29 cellular contexts compared by ENCODE assay signal in the genomic region with DNA sequence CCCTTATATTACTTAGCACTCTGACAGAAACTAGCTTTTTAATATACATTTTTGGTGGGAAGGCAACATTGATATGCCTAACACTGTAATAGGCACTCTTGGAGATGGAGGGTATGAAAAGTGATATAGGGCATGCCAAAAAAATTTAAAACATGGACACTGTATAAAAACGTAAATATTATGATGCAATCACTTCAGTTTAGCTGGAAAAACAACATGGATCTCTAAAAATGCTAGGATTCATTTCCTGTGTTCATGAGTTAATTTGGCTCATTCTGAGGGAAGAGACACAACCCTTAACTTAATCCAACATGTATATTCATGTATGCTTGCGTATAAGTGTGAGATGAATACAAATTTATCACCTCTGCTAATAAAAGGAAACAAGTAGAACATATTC.
"Had no signal": no experiment of that assay in that cellular context is flagged by ENCODE, and none has a peak within 500 bp of the region (broad histone marks: within the 10 kb centered on the region; RNA-seq: fewer than 3 reads in every experiment).

No MANE protein-coding gene starts in this region.

- H3K9me3 Mint-ChIP-seq: dendritic cell treated with granulocyte-macrophage colony-stimulating factor and Interleukin-4, amounts not matched to agents 40 ng/mL and 50 ng/mL, for 4 days; endodermal cell had no signal

- H3K4me3 ChIP-seq: colonic mucosa, coronary artery, dorsolateral prefrontal cortex, esophagus muscularis mucosa, esophagus squamous epithelium, gastrocnemius medialis, gastroesophageal sphincter, heart left ventricle, heart right ventricle had no signal

- H3K27me3 Mint-ChIP-seq: dendritic cell treated with granulocyte-macrophage colony-stimulating factor and Interleukin-4, amounts not matched to agents 40 ng/mL and 50 ng/mL, for 4 days; effector memory CD8-positive, alpha-beta T cell had no signal

- H3K9me3 ChIP-seq: colonic mucosa, esophagus muscularis mucosa, esophagus squamous epithelium, gastrocnemius medialis, gastroesophageal sphincter had no signal

- FAIRE-seq: colon, endometrium, endothelial cell of umbilical vein, frontal cortex had no signal

- H3K27ac ChIP-seq: colonic mucosa, coronary artery, dorsolateral prefrontal cortex, epithelial cell of prostate, esophagus muscularis mucosa, esophagus squamous epithelium, foreskin keratinocyte, gastrocnemius medialis, gastroesophageal sphincter, heart left ventricle, heart right ventricle had no signal

- H3K27me3 ChIP-seq: colonic mucosa, esophagus muscularis mucosa, esophagus squamous epithelium, foreskin keratinocyte, gastrocnemius medialis, gastroesophageal sphincter, heart left ventricle, heart right ventricle had no signal

- H3K4me1 ChIP-seq: colonic mucosa, esophagus muscularis mucosa, esophagus squamous epithelium, foreskin keratinocyte, gastrocnemius medialis, gastroesophageal sphincter, heart left ventricle, heart right ventricle had no signal

- H3K36me3 ChIP-seq: colonic mucosa, esophagus muscularis mucosa, esophagus squamous epithelium, gastrocnemius medialis, gastroesophageal sphincter, heart left ventricle, heart right ventricle had no signal

- H3K4me1 Mint-ChIP-seq: endodermal cell had no signal

- ATAC-seq: effector memory CD8-positive, alpha-beta T cell; esophagus mucosa; foreskin keratinocyte; gastrocnemius medialis; gastroesophageal sphincter; heart left ventricle; heart right ventricle had no signal

- H3K27ac Mint-ChIP-seq: dendritic cell treated with granulocyte-macrophage colony-stimulating factor and Interleukin-4, amounts not matched to agents 40 ng/mL and 50 ng/mL, for 4 days; effector memory CD8-positive, alpha-beta T cell; endodermal cell had no signal

- DNase-seq: colonic mucosa; cortex of kidney; dermis blood vessel endothelial cell; dorsolateral prefrontal cortex; effector CD4-positive, alpha-beta T cell; effector CD8-positive, alpha-beta T cell; effector memory CD4-positive, alpha-beta T cell; effector memory CD8-positive, alpha-beta T cell; endodermal cell; erythroblast; esophagus squamous epithelium; foreskin fibroblast; foreskin keratinocyte; foreskin melanocyte; gastrocnemius medialis; glutamatergic neuron; head of caudate nucleus; heart left ventricle; heart right ventricle had no signal

- H3K4me3 Mint-ChIP-seq: dendritic cell treated with granulocyte-macrophage colony-stimulating factor and Interleukin-4, amounts not matched to agents 40 ng/mL and 50 ng/mL, for 4 days; effector memory CD8-positive, alpha-beta T cell; endodermal cell had no signal
